In the genomic region with DNA sequence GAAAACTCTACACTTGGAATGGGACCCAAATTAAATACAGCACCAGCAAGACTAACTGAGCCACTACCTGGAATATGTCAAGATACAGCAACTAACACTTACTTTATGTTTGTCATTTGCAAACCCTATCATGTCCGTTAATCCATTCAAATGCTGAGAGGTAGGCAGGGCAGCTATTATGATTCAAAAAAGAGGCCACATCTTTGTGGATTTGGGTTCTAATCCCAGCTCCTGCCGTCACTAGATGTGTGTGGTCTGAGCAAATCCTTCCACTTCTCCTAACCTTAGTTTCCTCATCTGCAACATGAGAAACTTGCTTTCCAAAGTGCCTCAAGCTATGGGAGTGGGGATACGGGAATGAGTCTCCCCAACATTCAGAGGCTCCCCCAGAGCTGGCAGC, we compare ENCODE assay signal across 1 cellular context.
TF ChIP-seq lines count a peak whose summit lies in the region.

No MANE protein-coding gene starts in this region.

TF ChIP-seq in GM12878, 131 proteins besides CTCF, POLR2A, EP300 and RAD21:
- TF ChIP-seq ESRRA (IDR thresholded peaks at IDR 0.05; ENCODE audit: low read length): no peak
- TF ChIP-seq CHD1 (IDR thresholded peaks at IDR 0.05; ENCODE audit: low read depth, low read length): no peak
- no peak for TF ChIP-seq ZSCAN29 (IDR thresholded peaks at IDR 0.05)
- no peak for TF ChIP-seq RELA (IDR thresholded peaks at IDR 0.05; ENCODE audit: borderline replicate concordance, partially characterized antibody)
- TF ChIP-seq CREM (IDR thresholded peaks at IDR 0.05; ENCODE audit: low read depth): no peak
- TF ChIP-seq, protein P1, sequence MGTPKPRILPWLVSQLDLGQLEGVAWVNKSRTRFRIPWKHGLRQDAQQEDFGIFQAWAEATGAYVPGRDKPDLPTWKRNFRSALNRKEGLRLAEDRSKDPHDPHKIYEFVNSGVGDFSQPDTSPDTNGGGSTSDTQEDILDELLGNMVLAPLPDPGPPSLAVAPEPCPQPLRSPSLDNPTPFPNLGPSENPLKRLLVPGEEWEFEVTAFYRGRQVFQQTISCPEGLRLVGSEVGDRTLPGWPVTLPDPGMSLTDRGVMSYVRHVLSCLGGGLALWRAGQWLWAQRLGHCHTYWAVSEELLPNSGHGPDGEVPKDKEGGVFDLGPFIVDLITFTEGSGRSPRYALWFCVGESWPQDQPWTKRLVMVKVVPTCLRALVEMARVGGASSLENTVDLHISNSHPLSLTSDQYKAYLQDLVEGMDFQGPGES (IDR thresholded peaks at IDR 0.05): no peak
- no peak for TF ChIP-seq TCF7 (IDR thresholded peaks at IDR 0.05; ENCODE audit: borderline replicate concordance)
- no peak for TF ChIP-seq ATF7 (IDR thresholded peaks at IDR 0.05; ENCODE audit: low read depth)
- no peak for TF ChIP-seq HDAC6 (IDR thresholded peaks at IDR 0.05; ENCODE audit: unreplicated experiment)
- TF ChIP-seq, protein P2, sequence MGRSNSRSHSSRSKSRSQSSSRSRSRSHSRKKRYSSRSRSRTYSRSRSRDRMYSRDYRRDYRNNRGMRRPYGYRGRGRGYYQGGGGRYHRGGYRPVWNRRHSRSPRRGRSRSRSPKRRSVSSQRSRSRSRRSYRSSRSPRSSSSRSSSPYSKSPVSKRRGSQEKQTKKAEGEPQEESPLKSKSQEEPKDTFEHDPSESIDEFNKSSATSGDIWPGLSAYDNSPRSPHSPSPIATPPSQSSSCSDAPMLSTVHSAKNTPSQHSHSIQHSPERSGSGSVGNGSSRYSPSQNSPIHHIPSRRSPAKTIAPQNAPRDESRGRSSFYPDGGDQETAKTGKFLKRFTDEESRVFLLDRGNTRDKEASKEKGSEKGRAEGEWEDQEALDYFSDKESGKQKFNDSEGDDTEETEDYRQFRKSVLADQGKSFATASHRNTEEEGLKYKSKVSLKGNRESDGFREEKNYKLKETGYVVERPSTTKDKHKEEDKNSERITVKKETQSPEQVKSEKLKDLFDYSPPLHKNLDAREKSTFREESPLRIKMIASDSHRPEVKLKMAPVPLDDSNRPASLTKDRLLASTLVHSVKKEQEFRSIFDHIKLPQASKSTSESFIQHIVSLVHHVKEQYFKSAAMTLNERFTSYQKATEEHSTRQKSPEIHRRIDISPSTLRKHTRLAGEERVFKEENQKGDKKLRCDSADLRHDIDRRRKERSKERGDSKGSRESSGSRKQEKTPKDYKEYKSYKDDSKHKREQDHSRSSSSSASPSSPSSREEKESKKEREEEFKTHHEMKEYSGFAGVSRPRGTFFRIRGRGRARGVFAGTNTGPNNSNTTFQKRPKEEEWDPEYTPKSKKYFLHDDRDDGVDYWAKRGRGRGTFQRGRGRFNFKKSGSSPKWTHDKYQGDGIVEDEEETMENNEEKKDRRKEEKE (IDR thresholded peaks at IDR 0.05): no peak
- TF ChIP-seq, protein P3, sequence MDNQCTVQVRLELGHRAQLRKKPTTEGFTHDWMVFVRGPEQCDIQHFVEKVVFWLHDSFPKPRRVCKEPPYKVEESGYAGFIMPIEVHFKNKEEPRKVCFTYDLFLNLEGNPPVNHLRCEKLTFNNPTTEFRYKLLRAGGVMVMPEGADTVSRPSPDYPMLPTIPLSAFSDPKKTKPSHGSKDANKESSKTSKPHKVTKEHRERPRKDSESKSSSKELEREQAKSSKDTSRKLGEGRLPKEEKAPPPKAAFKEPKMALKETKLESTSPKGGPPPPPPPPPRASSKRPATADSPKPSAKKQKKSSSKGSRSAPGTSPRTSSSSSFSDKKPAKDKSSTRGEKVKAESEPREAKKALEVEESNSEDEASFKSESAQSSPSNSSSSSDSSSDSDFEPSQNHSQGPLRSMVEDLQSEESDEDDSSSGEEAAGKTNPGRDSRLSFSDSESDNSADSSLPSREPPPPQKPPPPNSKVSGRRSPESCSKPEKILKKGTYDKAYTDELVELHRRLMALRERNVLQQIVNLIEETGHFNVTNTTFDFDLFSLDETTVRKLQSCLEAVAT (IDR thresholded peaks at IDR 0.05): no peak
TF ChIP-seq in GM12878: peak in this region for 0.
